In genomic region chr9:76297721-76298239, GRCh38 we compare ENCODE assay signal across 10 cellular contexts.
DNase-seq lines count a peak whose midpoint lies in the region; ATAC-seq, FAIRE-seq and TF ChIP-seq lines count a peak whose summit lies in the region.
"Had no signal": no experiment of that assay in that cellular context is flagged by ENCODE, and none has a peak within 500 bp of the region (broad histone marks: within the 10 kb centered on the region; RNA-seq: fewer than 3 reads in every experiment).

No MANE protein-coding gene starts in this region.

- no peaks in the 10 kb centered on the region for H3K27me3 ChIP-seq in stomach smooth muscle (ENCODE audit: control insufficient read depth in 1 of 2, insufficient read depth in 2 of 2, low read length in 2 of 2)
- no peaks in the 10 kb centered on the region for H3K27me3 ChIP-seq in CD4-positive, alpha-beta T cell (ENCODE audit: control insufficient read depth, insufficient read depth, low read length)

- H3K27me3 Mint-ChIP-seq in CD4-positive, alpha-beta T cell, result no peaks in the 10 kb centered on the region

- H3K27ac ChIP-seq in kidney (ENCODE audit: low read depth in 2 of 2, low read length in 2 of 2), result no peak overlapping the region
- peak overlapping the region; percentile 41 for H3K27ac ChIP-seq in stomach smooth muscle (ENCODE audit: low read length)
- H3K27ac ChIP-seq in CD4-positive, alpha-beta T cell (ENCODE audit: low read depth, low read length), result no peak overlapping the region
- H3K27ac ChIP-seq: WERI-Rb-1 had no signal

- H3K27ac Mint-ChIP-seq in CD4-positive, alpha-beta T cell, result no peak overlapping the region

- H3K4me3 ChIP-seq in kidney (ENCODE audit: low read length in 2 of 2) (no peak overlapping the region), stomach smooth muscle (ENCODE audit: low read length in 2 of 2) (peak overlapping the region in 1 of 2 donors; percentile 30)

- H3K9ac ChIP-seq in kidney (ENCODE audit: low read length in 2 of 2) (no peak overlapping the region), stomach smooth muscle (ENCODE audit: low read length in 2 of 2) (peak overlapping the region in 1 of 2 donors; percentile 21)

- H3K4me1 ChIP-seq in kidney (ENCODE audit: control insufficient read depth in 1 of 2, insufficient read depth in 1 of 2, low read depth in 1 of 2, low read length in 2 of 2) (no peaks in the 10 kb centered on the region), stomach smooth muscle (ENCODE audit: control insufficient read depth, insufficient read depth, low read length) (peaks cover 12% of the 10 kb centered on the region)

- no peaks in the 10 kb centered on the region for H3K4me1 Mint-ChIP-seq in CD4-positive, alpha-beta T cell (ENCODE audit: low read depth)

- no peaks in the 10 kb centered on the region for H3K9me3 Mint-ChIP-seq in CD4-positive, alpha-beta T cell

- H3K9me3 ChIP-seq in kidney (ENCODE audit: control insufficient read depth in 1 of 2, low read length in 2 of 2), result no peaks in the 10 kb centered on the region
- no peaks in the 10 kb centered on the region for H3K9me3 ChIP-seq in stomach smooth muscle (ENCODE audit: control insufficient read depth in 2 of 2, low read length in 2 of 2)
- H3K9me3 ChIP-seq in CD4-positive, alpha-beta T cell (ENCODE audit: control insufficient read depth, low read length), result no peaks in the 10 kb centered on the region

- CTCF ChIA-PET in CD4-positive, alpha-beta T cell (lab: Charles Lee), result no interaction called here

- intact Hi-C loops in kidney (cut with DNase I), result no loop called here
- intact Hi-C loops in CD4-positive, alpha-beta T cell (cut with DNase I, micrococcal nuclease), result loop anchor here in 1 of 2 experiments (10.0 kb wide), 1 partner anchor 283 kb away; no protein-coding TSS in a partner anchor

- in situ Hi-C loops in KBM-7 (cut with MboI; ENCODE audit: low pct_unique_long_range_greater_than_20kb, low sequenced_read_pairs), result no loop called here

- TF ChIP-seq CTCF in kidney (IDR thresholded peaks at IDR 0.05; ENCODE audit: borderline replicate concordance, extremely low read depth, insufficient read depth), result no peak
- TF ChIP-seq CTCF in CD4-positive, alpha-beta T cell (IDR thresholded peaks at IDR 0.05), result no peak

- H3K4me3 Mint-ChIP-seq in CD4-positive, alpha-beta T cell, result no peak overlapping the region

- ATAC-seq in CD4-positive, alpha-beta T cell (ENCODE audit: poor library complexity), result no peak

- H3K36me3 Mint-ChIP-seq in CD4-positive, alpha-beta T cell (ENCODE audit: low read depth), result no peaks in the 10 kb centered on the region

- POLR2A ChIA-PET in CD4-positive, alpha-beta T cell (lab: Charles Lee), result interaction anchor here (0.6 kb wide), 1 partner anchor 1336 kb away, joined by 3 read pairs; no protein-coding TSS in a partner anchor

- H3K36me3 ChIP-seq in kidney (ENCODE audit: control insufficient read depth in 1 of 2, insufficient read depth in 2 of 2, low read length in 2 of 2) (no peaks in the 10 kb centered on the region), stomach smooth muscle (ENCODE audit: control insufficient read depth in 2 of 2, insufficient read depth in 2 of 2, low read length in 2 of 2) (no peaks in the 10 kb centered on the region)
- H3K36me3 ChIP-seq: WERI-Rb-1 had no signal

- no peak for FAIRE-seq in kidney (lab: Jason Lieb, UNC)

- DNase-seq in KBM-7 (peak; percentile 7), astrocyte of the hippocampus (ENCODE audit: low read depth, low spot score) (peak; percentile 10), kidney (peak; percentile 70), T-helper 9 cell (no peak), cerebellar nuclear complex (lab: John Stamatoyannopoulos, UW) (no peak), hypothalamus (lab: John Stamatoyannopoulos, UW) (no peak)
- no peak for DNase-seq in CD4-positive, alpha-beta T cell
- DNase-seq: amygdala, WERI-Rb-1 had no signal

Comparison
In these comparisons a context has a peak if more than half of its experiments do, and no peak if none do; other contexts are left out.
1. DNase-seq: peak in KBM-7 (single experiment), astrocyte of the hippocampus (single experiment) and kidney (single experiment); none in T-helper 9 cell (single experiment), CD4-positive, alpha-beta T cell (0 of 10), cerebellar nuclear complex (0 of 2) and hypothalamus (0 of 51).